Comparison of ENCODE assay signal across 26 cellular contexts in genomic region chr11:91394718-91395414, GRCh38.
DNase-seq lines count a peak whose midpoint lies in the region; ATAC-seq and TF ChIP-seq lines count a peak whose summit lies in the region.
"Had no signal": no experiment of that assay in that cellular context is flagged by ENCODE, and none has a peak within 500 bp of the region (broad histone marks: within the 10 kb centered on the region; RNA-seq: fewer than 3 reads in every experiment).

No MANE protein-coding gene starts in this region.

- no peak overlapping the region for H3K9ac ChIP-seq in SK-N-SH
- H3K9ac ChIP-seq: BLaER1 treated with 17β-estradiol and CSF1 and Interleukin-3, amounts not matched to agents 10 nM and 100 nM had no signal

- WGBS in SK-N-SH (ENCODE audit: low lambda C conversion rate) = 5% methylated on average over 5 of the region's 5 CpGs

- H3K27me3 ChIP-seq in SK-N-SH (ENCODE audit: insufficient read depth) = no peaks in the 10 kb centered on the region
- H3K27me3 ChIP-seq: BLaER1 treated with 17β-estradiol and CSF1 and Interleukin-3, amounts not matched to agents 10 nM and 100 nM; breast epithelium; dorsolateral prefrontal cortex; tibial nerve had no signal

- ATAC-seq in HG02571 (IDR thresholded peaks at IDR 0.05; ENCODE audit: unreplicated experiment) = no peak
- ATAC-seq: activated naive CD8-positive, alpha-beta T cell treated with anti-CD3 and anti-CD28 coated beads, Interleukin-2, amount 50 U/mL, for 24 hours; activated T-helper 17 cell treated with anti-CD3 and anti-CD28 coated beads, Interleukin-2, amount 50 U/mL, for 72 hours; HCT116; K562; natural killer cell treated with Interleukin-12 subunit alpha and Interleukin-12 subunit beta and Interleukin-15 and Interleukin-18, amount 100 ng/mL, for 72 hours had no signal

- peak overlapping the region in 1 of 2 experiments; percentile 22; a peak in 1 of 4 replicates for H3K27ac ChIP-seq in SK-N-SH (ENCODE audit: low read depth in 2 of 2, low read length in 1 of 2)
- H3K27ac ChIP-seq: 22Rv1; BLaER1 treated with 17β-estradiol and CSF1 and Interleukin-3, amounts not matched to agents 10 nM and 100 nM; breast epithelium; dorsolateral prefrontal cortex; RWPE1; tibial nerve had no signal

- H3K27me3 Mint-ChIP-seq in mesothelial cell of epicardium (ENCODE audit: low read depth) = no peaks in the 10 kb centered on the region
- H3K27me3 Mint-ChIP-seq: activated naive CD8-positive, alpha-beta T cell treated with anti-CD3 and anti-CD28 coated beads, Interleukin-2, amount 50 U/mL, for 24 hours; activated T-helper 17 cell treated with anti-CD3 and anti-CD28 coated beads, Interleukin-2, amount 50 U/mL, for 72 hours; natural killer cell treated with Interleukin-12 subunit alpha and Interleukin-12 subunit beta and Interleukin-15 and Interleukin-18, amount 100 ng/mL, for 72 hours; stimulated activated naive CD8-positive, alpha-beta T cell treated with anti-CD3 and anti-CD28 coated beads, Interleukin-15, Interleukin-2, amounts not matched to agents 100 ng/mL and 50 ng/mL, for 24 hours had no signal

- H2AFZ ChIP-seq in SK-N-SH (ENCODE audit: low read depth) = no peak overlapping the region

- H3K4me3 Mint-ChIP-seq in mesothelial cell of epicardium = no peak overlapping the region
- H3K4me3 Mint-ChIP-seq: activated naive CD8-positive, alpha-beta T cell treated with anti-CD3 and anti-CD28 coated beads, Interleukin-2, amount 50 U/mL, for 24 hours; activated T-helper 17 cell treated with anti-CD3 and anti-CD28 coated beads, Interleukin-2, amount 50 U/mL, for 72 hours; natural killer cell treated with Interleukin-12 subunit alpha and Interleukin-12 subunit beta and Interleukin-15 and Interleukin-18, amount 100 ng/mL, for 72 hours; stimulated activated naive CD8-positive, alpha-beta T cell treated with anti-CD3 and anti-CD28 coated beads, Interleukin-15, Interleukin-2, amounts not matched to agents 100 ng/mL and 50 ng/mL, for 24 hours had no signal

- peaks cover 2% of the 10 kb centered on the region for H3K36me3 Mint-ChIP-seq in mesothelial cell of epicardium

- TF ChIP-seq CTCF in SK-N-SH (IDR thresholded peaks at IDR 0.05) (no peak), mesothelial cell of epicardium (IDR thresholded peaks at IDR 0.05; ENCODE audit: unreplicated experiment) (no peak)

- no peaks in the 10 kb centered on the region for H3K9me2 ChIP-seq in SK-N-SH

- peaks cover 31% of the 10 kb centered on the region for H3K4me1 Mint-ChIP-seq in mesothelial cell of epicardium
- H3K4me1 Mint-ChIP-seq: activated naive CD8-positive, alpha-beta T cell treated with anti-CD3 and anti-CD28 coated beads, Interleukin-2, amount 50 U/mL, for 24 hours; activated T-helper 17 cell treated with anti-CD3 and anti-CD28 coated beads, Interleukin-2, amount 50 U/mL, for 72 hours had no signal

- H3K27ac Mint-ChIP-seq in mesothelial cell of epicardium = peak overlapping the region; percentile 81
- H3K27ac Mint-ChIP-seq: activated naive CD8-positive, alpha-beta T cell treated with anti-CD3 and anti-CD28 coated beads, Interleukin-2, amount 50 U/mL, for 24 hours; activated T-helper 17 cell treated with anti-CD3 and anti-CD28 coated beads, Interleukin-2, amount 50 U/mL, for 72 hours; natural killer cell treated with Interleukin-12 subunit alpha and Interleukin-12 subunit beta and Interleukin-15 and Interleukin-18, amount 100 ng/mL, for 72 hours; stimulated activated naive CD8-positive, alpha-beta T cell treated with anti-CD3 and anti-CD28 coated beads, Interleukin-15, Interleukin-2, amounts not matched to agents 100 ng/mL and 50 ng/mL, for 24 hours had no signal

- no peak overlapping the region; a peak in 1 of 4 replicates for H3K4me3 ChIP-seq in SK-N-SH (ENCODE audit: low read depth in 2 of 2, low read length in 1 of 2)
- H3K4me3 ChIP-seq: BLaER1 treated with 17β-estradiol and CSF1 and Interleukin-3, amounts not matched to agents 10 nM and 100 nM; breast epithelium; dorsolateral prefrontal cortex; K562; tibial nerve had no signal

- H3K79me2 ChIP-seq in SK-N-SH (ENCODE audit: insufficient read depth) = no peaks in the 10 kb centered on the region

- H3F3A ChIP-seq in SK-N-SH (replicated peaks; ENCODE audit: insufficient read depth) = no peaks in the 10 kb centered on the region

- peaks cover 0 to 13% of the 10 kb centered on the region in 2 experiments; a peak in 2 of 4 replicates for H3K4me1 ChIP-seq in SK-N-SH (ENCODE audit: control insufficient read depth in 1 of 2, insufficient read depth in 2 of 2, low read depth in 1 of 2, low read length in 1 of 2)
- H3K4me1 ChIP-seq: BLaER1 treated with 17β-estradiol and CSF1 and Interleukin-3, amounts not matched to agents 10 nM and 100 nM; breast epithelium had no signal

- H4K20me1 ChIP-seq in SK-N-SH (ENCODE audit: insufficient read depth) = no peaks in the 10 kb centered on the region
- H4K20me1 ChIP-seq: BLaER1 treated with 17β-estradiol and CSF1 and Interleukin-3, amounts not matched to agents 10 nM and 100 nM had no signal

- H3K9me3 ChIP-seq in SK-N-SH = no peaks in the 10 kb centered on the region
- H3K9me3 ChIP-seq: BLaER1 treated with 17β-estradiol and CSF1 and Interleukin-3, amounts not matched to agents 10 nM and 100 nM; breast epithelium had no signal

- peak in 1 of 2 experiments; percentile 62; a peak in 2 of 4 replicates for TF ChIP-seq EP300 in SK-N-SH (IDR thresholded peaks at IDR 0.05; ENCODE audit: borderline replicate concordance in 1 of 2, low read depth in 1 of 2, low read length in 1 of 2)

- H3K36me3 ChIP-seq in SK-N-SH (replicated peaks in 1 of 2; ENCODE audit: control insufficient read depth in 1 of 2, insufficient read depth in 2 of 2, low read length in 1 of 2) = no peaks in the 10 kb centered on the region
- H3K36me3 ChIP-seq: BLaER1 treated with 17β-estradiol and CSF1 and Interleukin-3, amounts not matched to agents 10 nM and 100 nM; breast epithelium; tibial nerve had no signal

- POLR2A ChIA-PET in SK-N-SH (lab: Yijun Ruan, JAX) = no interaction called here

- H3K4me2 ChIP-seq in SK-N-SH = no peak overlapping the region
- H3K4me2 ChIP-seq: BLaER1 treated with 17β-estradiol and CSF1 and Interleukin-3, amounts not matched to agents 10 nM and 100 nM had no signal

- DNase-seq in DMS153 (lab: John Stamatoyannopoulos, UW) (peak; percentile 22), DMS153 treated with DMSO at 0.1 percent for 48 hours (lab: John Stamatoyannopoulos, UW; ENCODE audit: unreplicated experiment) (no peak), NCI-H1105 treated with DMSO at 0.1 percent for 48 hours (lab: John Stamatoyannopoulos, UW) (peak; percentile 79), SK-N-SH (peak; percentile 25), mesothelial cell of epicardium (ENCODE audit: low spot score in 2 of 2, unreplicated experiment in 2 of 2) (peak in 1 of 2 experiments; percentile 19), activated gamma-delta T cell treated with Interleukin-2 at 50 U/mL for 16 hours (no peak), NOMO-1 treated with dmso at 0.1 percent for 144 hours (lab: John Stamatoyannopoulos, UW; ENCODE audit: unreplicated experiment) (no peak)
- DNase-seq: activated CD4-positive, alpha-beta T cell treated with anti-CD3 and anti-CD28 coated beads for 4 hours; activated naive CD8-positive, alpha-beta T cell treated with anti-CD3 and anti-CD28 coated beads, Interleukin-2, amount 50 U/mL, for 24 hours; DMS 273 treated with DMSO at 0.1 percent for 48 hours; dorsolateral prefrontal cortex; foreskin melanocyte; NCI-H2107; NK-92 treated with Interleukin-12 subunit alpha and Interleukin-12 subunit beta, amount 100 ng/mL, for 24 hours; stimulated activated CD4-positive, alpha-beta T cell treated with anti-CD3 and anti-CD28 coated beads, Interleukin-2, amount 100 ng/mL, for 24 hours had no signal

- no peak for TF ChIP-seq RAD21 in SK-N-SH (IDR thresholded peaks at IDR 0.05; ENCODE audit: low read length)

- CTCF ChIA-PET in SK-N-SH (lab: Yijun Ruan, JAX) = interaction anchor here (1.2 to 1.5 kb wide), 2 partner anchors 9 to 18 kb away, joined by 4 read pairs; no protein-coding TSS in a partner anchor

- H3K9me3 Mint-ChIP-seq in mesothelial cell of epicardium = peaks cover 8% of the 10 kb centered on the region

TF ChIP-seq in SK-N-SH, 30 proteins besides CTCF, POLR2A, EP300 and RAD21:
- TF ChIP-seq FOSL2 (IDR thresholded peaks at IDR 0.05; ENCODE audit: borderline replicate concordance, low read depth) = no peak
- TF ChIP-seq USF1 (IDR thresholded peaks at IDR 0.05; ENCODE audit: borderline replicate concordance, low read depth) = no peak
- TF ChIP-seq USF2 (IDR thresholded peaks at IDR 0.05; ENCODE audit: borderline replicate concordance, low read depth, low read length) = no peak
- no peak for TF ChIP-seq TCF12 (IDR thresholded peaks at IDR 0.05)
- TF ChIP-seq EZH2phosphoT487 (IDR thresholded peaks at IDR 0.05; ENCODE audit: borderline replicate concordance, low read depth) = no peak
- no peak for TF ChIP-seq MAX (IDR thresholded peaks at IDR 0.05; ENCODE audit: low read depth)
- TF ChIP-seq FOXJ3 (CRISPR knock-in tag; IDR thresholded peaks at IDR 0.05) = no peak
- TF ChIP-seq SMC3 (IDR thresholded peaks at IDR 0.05; ENCODE audit: low read depth, low read length) = no peak
TF ChIP-seq in SK-N-SH: peak in this region for 0.

Comparison
In these comparisons a context has a peak if more than half of its experiments do, and no peak if none do; other contexts are left out.
1. DNase-seq: peak in DMS153 (single experiment), NCI-H1105 treated with DMSO at 0.1 percent for 48 hours (single experiment) and SK-N-SH (single experiment); none in DMS153 treated with DMSO at 0.1 percent for 48 hours (single experiment), activated gamma-delta T cell treated with Interleukin-2 at 50 U/mL for 16 hours (single experiment) and NOMO-1 treated with dmso at 0.1 percent for 144 hours (single experiment).